1 cellular context compared by ENCODE assay signal in the genomic region with DNA sequence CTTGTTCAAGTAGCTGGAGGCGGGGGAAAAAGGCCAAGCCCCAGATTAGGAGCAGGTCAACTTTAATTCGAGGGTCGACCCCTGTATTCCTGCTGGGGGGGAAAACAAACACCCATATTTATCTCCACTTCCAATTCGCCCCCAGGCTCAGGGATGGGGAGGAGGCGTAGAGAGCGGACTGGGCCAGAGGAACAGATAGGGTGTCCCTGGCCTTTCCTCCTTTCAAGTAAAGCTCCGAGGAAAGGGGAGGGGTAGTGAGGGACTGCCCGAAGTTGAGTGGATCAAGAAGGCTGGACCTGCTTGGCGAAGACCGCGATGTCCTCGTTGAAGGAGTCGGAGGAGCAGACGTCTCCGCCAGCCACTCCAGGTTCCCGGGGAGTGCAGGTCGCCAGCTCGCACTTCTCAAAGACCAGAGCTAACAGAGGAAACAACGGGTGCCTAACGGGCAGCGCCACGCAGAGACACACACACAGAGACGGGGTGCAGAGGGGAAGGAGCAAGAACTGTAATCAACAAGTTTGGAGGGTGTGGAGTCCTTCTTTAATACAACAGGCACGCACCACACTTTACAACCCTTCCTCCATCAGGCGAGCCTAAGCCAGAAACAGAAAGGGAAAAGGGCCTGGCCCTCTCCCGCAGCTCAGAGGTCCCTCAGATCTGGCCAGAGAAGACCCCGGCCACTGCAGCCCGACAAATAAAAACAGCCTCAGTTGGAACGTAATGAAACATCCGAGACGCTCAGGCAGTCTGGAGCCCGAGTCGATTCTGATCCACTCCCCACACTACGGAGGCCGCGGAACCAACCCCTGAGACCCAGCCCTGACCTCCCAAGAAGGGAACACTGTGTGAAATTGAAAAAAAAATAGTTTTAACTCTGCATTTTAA.
TF ChIP-seq lines count a peak whose summit lies in the region.

No MANE protein-coding gene starts in this region.

TF ChIP-seq in endothelial cell of umbilical vein, 7 proteins besides CTCF, POLR2A, EP300 and RAD21:
- TF ChIP-seq EZH2 (IDR thresholded peaks at IDR 0.05; ENCODE audit: borderline replicate concordance, low read depth, low read length, severe bottlenecking) (no peak), FOS (IDR thresholded peaks at IDR 0.05; ENCODE audit: borderline replicate concordance, insufficient read depth, low read length) (no peak), MYC (IDR thresholded peaks at IDR 0.05; ENCODE audit: low read depth, low read length) (no peak), GATA2 (IDR thresholded peaks at IDR 0.05; ENCODE audit: insufficient read depth, insufficient read length, low read depth, low read length) (no peak), POLR2AphosphoS5 (IDR thresholded peaks at IDR 0.05; ENCODE audit: insufficient read depth, low read depth, low read length) (no peak), JUN (IDR thresholded peaks at IDR 0.05; ENCODE audit: borderline replicate concordance, insufficient read depth, insufficient read length, low read depth) (no peak)
- TF ChIP-seq, protein P1, sequence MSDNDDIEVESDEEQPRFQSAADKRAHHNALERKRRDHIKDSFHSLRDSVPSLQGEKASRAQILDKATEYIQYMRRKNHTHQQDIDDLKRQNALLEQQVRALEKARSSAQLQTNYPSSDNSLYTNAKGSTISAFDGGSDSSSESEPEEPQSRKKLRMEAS (IDR thresholded peaks at IDR 0.05; ENCODE audit: insufficient read depth, insufficient read length) = no peak
